Comparison of ENCODE assay signal across 3 cellular contexts in genomic region chr17:77718669-77718961, GRCh38.
TF ChIP-seq lines count a peak whose summit lies in the region.

No MANE protein-coding gene starts in this region.

TF ChIP-seq in HEK293, 187 proteins besides CTCF, POLR2A, EP300 and RAD21 (continues in another document):
- TF ChIP-seq, protein P1, sequence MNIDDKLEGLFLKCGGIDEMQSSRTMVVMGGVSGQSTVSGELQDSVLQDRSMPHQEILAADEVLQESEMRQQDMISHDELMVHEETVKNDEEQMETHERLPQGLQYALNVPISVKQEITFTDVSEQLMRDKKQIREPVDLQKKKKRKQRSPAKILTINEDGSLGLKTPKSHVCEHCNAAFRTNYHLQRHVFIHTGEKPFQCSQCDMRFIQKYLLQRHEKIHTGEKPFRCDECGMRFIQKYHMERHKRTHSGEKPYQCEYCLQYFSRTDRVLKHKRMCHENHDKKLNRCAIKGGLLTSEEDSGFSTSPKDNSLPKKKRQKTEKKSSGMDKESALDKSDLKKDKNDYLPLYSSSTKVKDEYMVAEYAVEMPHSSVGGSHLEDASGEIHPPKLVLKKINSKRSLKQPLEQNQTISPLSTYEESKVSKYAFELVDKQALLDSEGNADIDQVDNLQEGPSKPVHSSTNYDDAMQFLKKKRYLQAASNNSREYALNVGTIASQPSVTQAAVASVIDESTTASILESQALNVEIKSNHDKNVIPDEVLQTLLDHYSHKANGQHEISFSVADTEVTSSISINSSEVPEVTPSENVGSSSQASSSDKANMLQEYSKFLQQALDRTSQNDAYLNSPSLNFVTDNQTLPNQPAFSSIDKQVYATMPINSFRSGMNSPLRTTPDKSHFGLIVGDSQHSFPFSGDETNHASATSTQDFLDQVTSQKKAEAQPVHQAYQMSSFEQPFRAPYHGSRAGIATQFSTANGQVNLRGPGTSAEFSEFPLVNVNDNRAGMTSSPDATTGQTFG (tag by site-specific recombination; IDR thresholded peaks at IDR 0.05; ENCODE audit: borderline replicate concordance) = no peak
- TF ChIP-seq, protein P2, sequence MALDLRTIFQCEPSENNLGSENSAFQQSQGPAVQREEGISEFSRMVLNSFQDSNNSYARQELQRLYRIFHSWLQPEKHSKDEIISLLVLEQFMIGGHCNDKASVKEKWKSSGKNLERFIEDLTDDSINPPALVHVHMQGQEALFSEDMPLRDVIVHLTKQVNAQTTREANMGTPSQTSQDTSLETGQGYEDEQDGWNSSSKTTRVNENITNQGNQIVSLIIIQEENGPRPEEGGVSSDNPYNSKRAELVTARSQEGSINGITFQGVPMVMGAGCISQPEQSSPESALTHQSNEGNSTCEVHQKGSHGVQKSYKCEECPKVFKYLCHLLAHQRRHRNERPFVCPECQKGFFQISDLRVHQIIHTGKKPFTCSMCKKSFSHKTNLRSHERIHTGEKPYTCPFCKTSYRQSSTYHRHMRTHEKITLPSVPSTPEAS (tag by site-specific recombination; IDR thresholded peaks at IDR 0.05) = peak; percentile 88
- TF ChIP-seq ZNF169 (tag by site-specific recombination; IDR thresholded peaks at IDR 0.05) = 0 out of 2 replicates have a peak, but pooled peaks have one; percentile 17
- TF ChIP-seq, protein P3, sequence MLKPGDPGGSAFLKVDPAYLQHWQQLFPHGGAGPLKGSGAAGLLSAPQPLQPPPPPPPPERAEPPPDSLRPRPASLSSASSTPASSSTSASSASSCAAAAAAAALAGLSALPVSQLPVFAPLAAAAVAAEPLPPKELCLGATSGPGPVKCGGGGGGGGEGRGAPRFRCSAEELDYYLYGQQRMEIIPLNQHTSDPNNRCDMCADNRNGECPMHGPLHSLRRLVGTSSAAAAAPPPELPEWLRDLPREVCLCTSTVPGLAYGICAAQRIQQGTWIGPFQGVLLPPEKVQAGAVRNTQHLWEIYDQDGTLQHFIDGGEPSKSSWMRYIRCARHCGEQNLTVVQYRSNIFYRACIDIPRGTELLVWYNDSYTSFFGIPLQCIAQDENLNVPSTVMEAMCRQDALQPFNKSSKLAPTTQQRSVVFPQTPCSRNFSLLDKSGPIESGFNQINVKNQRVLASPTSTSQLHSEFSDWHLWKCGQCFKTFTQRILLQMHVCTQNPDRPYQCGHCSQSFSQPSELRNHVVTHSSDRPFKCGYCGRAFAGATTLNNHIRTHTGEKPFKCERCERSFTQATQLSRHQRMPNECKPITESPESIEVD (tag by site-specific recombination; IDR thresholded peaks at IDR 0.05) = no peak
- TF ChIP-seq KLF9 (tag by site-specific recombination; IDR thresholded peaks at IDR 0.05; ENCODE audit: low read depth) = peak; percentile 14; the same call in 1 of the 2 replicates
- TF ChIP-seq ZSCAN18 (tag by site-specific recombination; IDR thresholded peaks at IDR 0.05) = no peak
- TF ChIP-seq ZNF777 (tag by site-specific recombination; IDR thresholded peaks at IDR 0.05; ENCODE audit: borderline replicate concordance) = no peak

TF ChIP-seq in IMR-90, 13 proteins besides CTCF, POLR2A, EP300 and RAD21:
- TF ChIP-seq RFX5 (IDR thresholded peaks at IDR 0.05; ENCODE audit: low read depth, low read length) (no peak), MAZ (IDR thresholded peaks at IDR 0.05; ENCODE audit: borderline replicate concordance, low read depth, low read length) (no peak), MXI1 (IDR thresholded peaks at IDR 0.05; ENCODE audit: borderline replicate concordance, low read depth, low read length) (no peak)

TF ChIP-seq in H1, 55 proteins besides CTCF, POLR2A, EP300 and RAD21:
- TF ChIP-seq JUND (IDR thresholded peaks at IDR 0.05; ENCODE audit: low read length) (no peak), MAX (IDR thresholded peaks at IDR 0.05) (peak; percentile 13; the same call in 1 of the 2 replicates), SUZ12 (IDR thresholded peaks at IDR 0.05; ENCODE audit: low read length) (no peak), USF2 (IDR thresholded peaks at IDR 0.05; ENCODE audit: low read length) (no peak)
